ENCODE assay signal across 1 cellular context in the genomic region with DNA sequence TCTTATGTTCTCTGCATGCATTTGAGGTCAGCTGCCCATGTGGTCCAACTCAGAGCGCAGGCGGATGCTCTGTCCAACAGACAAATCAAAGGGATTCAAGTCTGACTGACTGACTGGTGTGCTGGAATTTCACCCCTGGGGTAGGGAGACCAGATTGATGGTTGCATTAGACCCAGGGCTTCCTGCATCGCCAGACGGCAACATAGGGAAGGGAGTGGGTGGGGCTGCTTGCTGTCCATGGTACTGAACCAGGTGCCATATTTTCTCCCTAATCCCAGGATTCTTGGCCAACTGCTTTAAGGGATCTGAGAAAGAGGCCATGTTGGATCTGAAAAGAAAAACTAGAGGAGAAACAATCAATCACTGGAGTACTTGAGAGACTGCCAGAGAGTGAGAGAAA.
TF ChIP-seq lines count a peak whose summit lies in the region.

No MANE protein-coding gene starts in this region.

TF ChIP-seq in HepG2, 621 proteins besides CTCF, POLR2A, EP300 and RAD21 (continued from another document and continues in another):
- TF ChIP-seq, protein P1, sequence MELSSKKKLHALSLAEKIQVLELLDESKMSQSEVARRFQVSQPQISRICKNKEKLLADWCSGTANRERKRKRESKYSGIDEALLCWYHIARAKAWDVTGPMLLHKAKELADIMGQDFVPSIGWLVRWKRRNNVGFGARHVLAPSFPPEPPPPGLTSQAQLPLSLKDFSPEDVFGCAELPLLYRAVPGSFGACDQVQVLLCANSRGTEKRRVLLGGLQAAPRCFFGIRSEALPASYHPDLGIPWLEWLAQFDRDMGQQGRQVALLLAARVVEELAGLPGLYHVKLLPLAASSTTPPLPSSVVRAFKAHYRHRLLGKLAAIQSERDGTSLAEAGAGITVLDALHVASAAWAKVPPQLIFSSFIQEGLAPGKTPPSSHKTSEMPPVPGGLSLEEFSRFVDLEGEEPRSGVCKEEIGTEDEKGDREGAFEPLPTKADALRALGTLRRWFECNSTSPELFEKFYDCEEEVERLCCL (CRISPR knock-in tag; IDR thresholded peaks at IDR 0.05; ENCODE audit: borderline replicate concordance): no peak
- TF ChIP-seq CCAR2 (optimal IDR thresholded peaks at IDR 0.05; ENCODE audit: low read depth, low read length): no peak
- no peak for TF ChIP-seq ZNF556 (CRISPR knock-in tag; IDR thresholded peaks at IDR 0.05; ENCODE audit: borderline replicate concordance)
- no peak for TF ChIP-seq ZNF317 (CRISPR knock-in tag; IDR thresholded peaks at IDR 0.05)
- no peak for TF ChIP-seq JDP2 (CRISPR knock-in tag; IDR thresholded peaks at IDR 0.05; ENCODE audit: borderline replicate concordance)
- TF ChIP-seq KLF12 (CRISPR knock-in tag; IDR thresholded peaks at IDR 0.05; ENCODE audit: borderline replicate concordance): peak; percentile 91; the same call in 1 of the 2 replicates
- TF ChIP-seq, protein P2, sequence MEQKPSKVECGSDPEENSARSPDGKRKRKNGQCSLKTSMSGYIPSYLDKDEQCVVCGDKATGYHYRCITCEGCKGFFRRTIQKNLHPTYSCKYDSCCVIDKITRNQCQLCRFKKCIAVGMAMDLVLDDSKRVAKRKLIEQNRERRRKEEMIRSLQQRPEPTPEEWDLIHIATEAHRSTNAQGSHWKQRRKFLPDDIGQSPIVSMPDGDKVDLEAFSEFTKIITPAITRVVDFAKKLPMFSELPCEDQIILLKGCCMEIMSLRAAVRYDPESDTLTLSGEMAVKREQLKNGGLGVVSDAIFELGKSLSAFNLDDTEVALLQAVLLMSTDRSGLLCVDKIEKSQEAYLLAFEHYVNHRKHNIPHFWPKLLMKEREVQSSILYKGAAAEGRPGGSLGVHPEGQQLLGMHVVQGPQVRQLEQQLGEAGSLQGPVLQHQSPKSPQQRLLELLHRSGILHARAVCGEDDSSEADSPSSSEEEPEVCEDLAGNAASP (CRISPR knock-in tag; IDR thresholded peaks at IDR 0.05; ENCODE audit: borderline replicate concordance): no peak
- TF ChIP-seq, protein P3, sequence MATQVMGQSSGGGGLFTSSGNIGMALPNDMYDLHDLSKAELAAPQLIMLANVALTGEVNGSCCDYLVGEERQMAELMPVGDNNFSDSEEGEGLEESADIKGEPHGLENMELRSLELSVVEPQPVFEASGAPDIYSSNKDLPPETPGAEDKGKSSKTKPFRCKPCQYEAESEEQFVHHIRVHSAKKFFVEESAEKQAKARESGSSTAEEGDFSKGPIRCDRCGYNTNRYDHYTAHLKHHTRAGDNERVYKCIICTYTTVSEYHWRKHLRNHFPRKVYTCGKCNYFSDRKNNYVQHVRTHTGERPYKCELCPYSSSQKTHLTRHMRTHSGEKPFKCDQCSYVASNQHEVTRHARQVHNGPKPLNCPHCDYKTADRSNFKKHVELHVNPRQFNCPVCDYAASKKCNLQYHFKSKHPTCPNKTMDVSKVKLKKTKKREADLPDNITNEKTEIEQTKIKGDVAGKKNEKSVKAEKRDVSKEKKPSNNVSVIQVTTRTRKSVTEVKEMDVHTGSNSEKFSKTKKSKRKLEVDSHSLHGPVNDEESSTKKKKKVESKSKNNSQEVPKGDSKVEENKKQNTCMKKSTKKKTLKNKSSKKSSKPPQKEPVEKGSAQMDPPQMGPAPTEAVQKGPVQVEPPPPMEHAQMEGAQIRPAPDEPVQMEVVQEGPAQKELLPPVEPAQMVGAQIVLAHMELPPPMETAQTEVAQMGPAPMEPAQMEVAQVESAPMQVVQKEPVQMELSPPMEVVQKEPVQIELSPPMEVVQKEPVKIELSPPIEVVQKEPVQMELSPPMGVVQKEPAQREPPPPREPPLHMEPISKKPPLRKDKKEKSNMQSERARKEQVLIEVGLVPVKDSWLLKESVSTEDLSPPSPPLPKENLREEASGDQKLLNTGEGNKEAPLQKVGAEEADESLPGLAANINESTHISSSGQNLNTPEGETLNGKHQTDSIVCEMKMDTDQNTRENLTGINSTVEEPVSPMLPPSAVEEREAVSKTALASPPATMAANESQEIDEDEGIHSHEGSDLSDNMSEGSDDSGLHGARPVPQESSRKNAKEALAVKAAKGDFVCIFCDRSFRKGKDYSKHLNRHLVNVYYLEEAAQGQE (IDR thresholded peaks at IDR 0.05; ENCODE audit: borderline replicate concordance in 1 of 2, low read depth in 1 of 2, low read length in 2 of 2): peak; percentile 89 to 97
- TF ChIP-seq ELF3 (CRISPR knock-in tag; IDR thresholded peaks at IDR 0.05): 0 out of 2 replicates have a peak, but pooled peaks have one; percentile 26
- TF ChIP-seq, protein P4, sequence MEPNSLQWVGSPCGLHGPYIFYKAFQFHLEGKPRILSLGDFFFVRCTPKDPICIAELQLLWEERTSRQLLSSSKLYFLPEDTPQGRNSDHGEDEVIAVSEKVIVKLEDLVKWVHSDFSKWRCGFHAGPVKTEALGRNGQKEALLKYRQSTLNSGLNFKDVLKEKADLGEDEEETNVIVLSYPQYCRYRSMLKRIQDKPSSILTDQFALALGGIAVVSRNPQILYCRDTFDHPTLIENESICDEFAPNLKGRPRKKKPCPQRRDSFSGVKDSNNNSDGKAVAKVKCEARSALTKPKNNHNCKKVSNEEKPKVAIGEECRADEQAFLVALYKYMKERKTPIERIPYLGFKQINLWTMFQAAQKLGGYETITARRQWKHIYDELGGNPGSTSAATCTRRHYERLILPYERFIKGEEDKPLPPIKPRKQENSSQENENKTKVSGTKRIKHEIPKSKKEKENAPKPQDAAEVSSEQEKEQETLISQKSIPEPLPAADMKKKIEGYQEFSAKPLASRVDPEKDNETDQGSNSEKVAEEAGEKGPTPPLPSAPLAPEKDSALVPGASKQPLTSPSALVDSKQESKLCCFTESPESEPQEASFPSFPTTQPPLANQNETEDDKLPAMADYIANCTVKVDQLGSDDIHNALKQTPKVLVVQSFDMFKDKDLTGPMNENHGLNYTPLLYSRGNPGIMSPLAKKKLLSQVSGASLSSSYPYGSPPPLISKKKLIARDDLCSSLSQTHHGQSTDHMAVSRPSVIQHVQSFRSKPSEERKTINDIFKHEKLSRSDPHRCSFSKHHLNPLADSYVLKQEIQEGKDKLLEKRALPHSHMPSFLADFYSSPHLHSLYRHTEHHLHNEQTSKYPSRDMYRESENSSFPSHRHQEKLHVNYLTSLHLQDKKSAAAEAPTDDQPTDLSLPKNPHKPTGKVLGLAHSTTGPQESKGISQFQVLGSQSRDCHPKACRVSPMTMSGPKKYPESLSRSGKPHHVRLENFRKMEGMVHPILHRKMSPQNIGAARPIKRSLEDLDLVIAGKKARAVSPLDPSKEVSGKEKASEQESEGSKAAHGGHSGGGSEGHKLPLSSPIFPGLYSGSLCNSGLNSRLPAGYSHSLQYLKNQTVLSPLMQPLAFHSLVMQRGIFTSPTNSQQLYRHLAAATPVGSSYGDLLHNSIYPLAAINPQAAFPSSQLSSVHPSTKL (CRISPR knock-in tag; IDR thresholded peaks at IDR 0.05): no peak
- TF ChIP-seq, protein P5, sequence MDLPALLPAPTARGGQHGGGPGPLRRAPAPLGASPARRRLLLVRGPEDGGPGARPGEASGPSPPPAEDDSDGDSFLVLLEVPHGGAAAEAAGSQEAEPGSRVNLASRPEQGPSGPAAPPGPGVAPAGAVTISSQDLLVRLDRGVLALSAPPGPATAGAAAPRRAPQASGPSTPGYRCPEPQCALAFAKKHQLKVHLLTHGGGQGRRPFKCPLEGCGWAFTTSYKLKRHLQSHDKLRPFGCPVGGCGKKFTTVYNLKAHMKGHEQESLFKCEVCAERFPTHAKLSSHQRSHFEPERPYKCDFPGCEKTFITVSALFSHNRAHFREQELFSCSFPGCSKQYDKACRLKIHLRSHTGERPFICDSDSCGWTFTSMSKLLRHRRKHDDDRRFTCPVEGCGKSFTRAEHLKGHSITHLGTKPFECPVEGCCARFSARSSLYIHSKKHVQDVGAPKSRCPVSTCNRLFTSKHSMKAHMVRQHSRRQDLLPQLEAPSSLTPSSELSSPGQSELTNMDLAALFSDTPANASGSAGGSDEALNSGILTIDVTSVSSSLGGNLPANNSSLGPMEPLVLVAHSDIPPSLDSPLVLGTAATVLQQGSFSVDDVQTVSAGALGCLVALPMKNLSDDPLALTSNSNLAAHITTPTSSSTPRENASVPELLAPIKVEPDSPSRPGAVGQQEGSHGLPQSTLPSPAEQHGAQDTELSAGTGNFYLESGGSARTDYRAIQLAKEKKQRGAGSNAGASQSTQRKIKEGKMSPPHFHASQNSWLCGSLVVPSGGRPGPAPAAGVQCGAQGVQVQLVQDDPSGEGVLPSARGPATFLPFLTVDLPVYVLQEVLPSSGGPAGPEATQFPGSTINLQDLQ (CRISPR knock-in tag; IDR thresholded peaks at IDR 0.05): no peak
- TF ChIP-seq, protein P6, sequence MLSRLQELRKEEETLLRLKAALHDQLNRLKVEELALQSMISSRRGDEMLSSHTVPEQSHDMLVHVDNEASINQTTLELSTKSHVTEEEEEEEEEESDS (CRISPR knock-in tag; IDR thresholded peaks at IDR 0.05; ENCODE audit: borderline replicate concordance): no peak
- TF ChIP-seq, protein P7, sequence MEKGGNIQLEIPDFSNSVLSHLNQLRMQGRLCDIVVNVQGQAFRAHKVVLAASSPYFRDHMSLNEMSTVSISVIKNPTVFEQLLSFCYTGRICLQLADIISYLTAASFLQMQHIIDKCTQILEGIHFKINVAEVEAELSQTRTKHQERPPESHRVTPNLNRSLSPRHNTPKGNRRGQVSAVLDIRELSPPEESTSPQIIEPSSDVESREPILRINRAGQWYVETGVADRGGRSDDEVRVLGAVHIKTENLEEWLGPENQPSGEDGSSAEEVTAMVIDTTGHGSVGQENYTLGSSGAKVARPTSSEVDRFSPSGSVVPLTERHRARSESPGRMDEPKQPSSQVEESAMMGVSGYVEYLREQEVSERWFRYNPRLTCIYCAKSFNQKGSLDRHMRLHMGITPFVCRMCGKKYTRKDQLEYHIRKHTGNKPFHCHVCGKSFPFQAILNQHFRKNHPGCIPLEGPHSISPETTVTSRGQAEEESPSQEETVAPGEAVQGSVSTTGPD (CRISPR knock-in tag; IDR thresholded peaks at IDR 0.05): no peak
- TF ChIP-seq STAT5B (CRISPR knock-in tag; IDR thresholded peaks at IDR 0.05): no peak
- TF ChIP-seq, protein P8, sequence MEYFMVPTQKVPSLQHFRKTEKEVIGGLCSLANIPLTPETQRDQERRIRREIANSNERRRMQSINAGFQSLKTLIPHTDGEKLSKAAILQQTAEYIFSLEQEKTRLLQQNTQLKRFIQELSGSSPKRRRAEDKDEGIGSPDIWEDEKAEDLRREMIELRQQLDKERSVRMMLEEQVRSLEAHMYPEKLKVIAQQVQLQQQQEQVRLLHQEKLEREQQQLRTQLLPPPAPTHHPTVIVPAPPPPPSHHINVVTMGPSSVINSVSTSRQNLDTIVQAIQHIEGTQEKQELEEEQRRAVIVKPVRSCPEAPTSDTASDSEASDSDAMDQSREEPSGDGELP (IDR thresholded peaks at IDR 0.05; ENCODE audit: borderline replicate concordance, low read depth): no peak
- no peak for TF ChIP-seq ZNF879 (CRISPR knock-in tag; IDR thresholded peaks at IDR 0.05)
- TF ChIP-seq, protein P9, sequence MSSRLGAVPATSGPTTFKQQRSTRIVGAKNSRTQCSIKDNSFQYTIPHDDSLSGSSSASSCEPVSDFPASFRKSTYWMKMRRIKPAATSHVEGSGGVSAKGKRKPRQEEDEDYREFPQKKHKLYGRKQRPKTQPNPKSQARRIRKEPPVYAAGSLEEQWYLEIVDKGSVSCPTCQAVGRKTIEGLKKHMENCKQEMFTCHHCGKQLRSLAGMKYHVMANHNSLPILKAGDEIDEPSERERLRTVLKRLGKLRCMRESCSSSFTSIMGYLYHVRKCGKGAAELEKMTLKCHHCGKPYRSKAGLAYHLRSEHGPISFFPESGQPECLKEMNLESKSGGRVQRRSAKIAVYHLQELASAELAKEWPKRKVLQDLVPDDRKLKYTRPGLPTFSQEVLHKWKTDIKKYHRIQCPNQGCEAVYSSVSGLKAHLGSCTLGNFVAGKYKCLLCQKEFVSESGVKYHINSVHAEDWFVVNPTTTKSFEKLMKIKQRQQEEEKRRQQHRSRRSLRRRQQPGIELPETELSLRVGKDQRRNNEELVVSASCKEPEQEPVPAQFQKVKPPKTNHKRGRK (CRISPR knock-in tag; IDR thresholded peaks at IDR 0.05): no peak
- TF ChIP-seq, protein P10, sequence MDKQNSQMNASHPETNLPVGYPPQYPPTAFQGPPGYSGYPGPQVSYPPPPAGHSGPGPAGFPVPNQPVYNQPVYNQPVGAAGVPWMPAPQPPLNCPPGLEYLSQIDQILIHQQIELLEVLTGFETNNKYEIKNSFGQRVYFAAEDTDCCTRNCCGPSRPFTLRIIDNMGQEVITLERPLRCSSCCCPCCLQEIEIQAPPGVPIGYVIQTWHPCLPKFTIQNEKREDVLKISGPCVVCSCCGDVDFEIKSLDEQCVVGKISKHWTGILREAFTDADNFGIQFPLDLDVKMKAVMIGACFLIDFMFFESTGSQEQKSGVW (CRISPR knock-in tag; IDR thresholded peaks at IDR 0.05; ENCODE audit: borderline replicate concordance): no peak
- no peak for TF ChIP-seq HHEX (CRISPR knock-in tag; IDR thresholded peaks at IDR 0.05)
- TF ChIP-seq ZFP62 (CRISPR knock-in tag; IDR thresholded peaks at IDR 0.05): no peak
- no peak for TF ChIP-seq NFYB (CRISPR knock-in tag; IDR thresholded peaks at IDR 0.05)
- TF ChIP-seq, protein P11, sequence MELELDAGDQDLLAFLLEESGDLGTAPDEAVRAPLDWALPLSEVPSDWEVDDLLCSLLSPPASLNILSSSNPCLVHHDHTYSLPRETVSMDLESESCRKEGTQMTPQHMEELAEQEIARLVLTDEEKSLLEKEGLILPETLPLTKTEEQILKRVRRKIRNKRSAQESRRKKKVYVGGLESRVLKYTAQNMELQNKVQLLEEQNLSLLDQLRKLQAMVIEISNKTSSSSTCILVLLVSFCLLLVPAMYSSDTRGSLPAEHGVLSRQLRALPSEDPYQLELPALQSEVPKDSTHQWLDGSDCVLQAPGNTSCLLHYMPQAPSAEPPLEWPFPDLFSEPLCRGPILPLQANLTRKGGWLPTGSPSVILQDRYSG (CRISPR knock-in tag; IDR thresholded peaks at IDR 0.05): no peak
- no peak for TF ChIP-seq TBL1XR1 (IDR thresholded peaks at IDR 0.05; ENCODE audit: borderline replicate concordance, low read length, partially characterized antibody)
- no peak for TF ChIP-seq ZBTB1 (CRISPR knock-in tag; IDR thresholded peaks at IDR 0.05; ENCODE audit: borderline replicate concordance)
- TF ChIP-seq, protein P12, sequence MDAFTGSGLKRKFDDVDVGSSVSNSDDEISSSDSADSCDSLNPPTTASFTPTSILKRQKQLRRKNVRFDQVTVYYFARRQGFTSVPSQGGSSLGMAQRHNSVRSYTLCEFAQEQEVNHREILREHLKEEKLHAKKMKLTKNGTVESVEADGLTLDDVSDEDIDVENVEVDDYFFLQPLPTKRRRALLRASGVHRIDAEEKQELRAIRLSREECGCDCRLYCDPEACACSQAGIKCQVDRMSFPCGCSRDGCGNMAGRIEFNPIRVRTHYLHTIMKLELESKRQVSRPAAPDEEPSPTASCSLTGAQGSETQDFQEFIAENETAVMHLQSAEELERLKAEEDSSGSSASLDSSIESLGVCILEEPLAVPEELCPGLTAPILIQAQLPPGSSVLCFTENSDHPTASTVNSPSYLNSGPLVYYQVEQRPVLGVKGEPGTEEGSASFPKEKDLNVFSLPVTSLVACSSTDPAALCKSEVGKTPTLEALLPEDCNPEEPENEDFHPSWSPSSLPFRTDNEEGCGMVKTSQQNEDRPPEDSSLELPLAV (CRISPR knock-in tag; conservative IDR thresholded peaks at IDR 0.05; ENCODE audit: low read depth): no peak
- TF ChIP-seq HNRNPK (IDR thresholded peaks at IDR 0.05; ENCODE audit: low read depth, low read length, poor library complexity, severe bottlenecking): no peak
- TF ChIP-seq ERF (CRISPR knock-in tag; IDR thresholded peaks at IDR 0.05): peak; percentile 44; the same call in 1 of the 2 replicates
- TF ChIP-seq NRL (CRISPR knock-in tag; IDR thresholded peaks at IDR 0.05; ENCODE audit: borderline replicate concordance): no peak
- no peak for TF ChIP-seq THYN1 (CRISPR knock-in tag; IDR thresholded peaks at IDR 0.05; ENCODE audit: borderline replicate concordance, low read depth)
- no peak for TF ChIP-seq ZNF550 (CRISPR knock-in tag; IDR thresholded peaks at IDR 0.05; ENCODE audit: borderline replicate concordance)
- TF ChIP-seq HCFC1 (IDR thresholded peaks at IDR 0.05; ENCODE audit: low read depth, low read length): no peak
- TF ChIP-seq FOXP1 (IDR thresholded peaks at IDR 0.05): no peak
- no peak for TF ChIP-seq FOXP1 (CRISPR knock-in tag; IDR thresholded peaks at IDR 0.05)
